ENCODE assay signal across 8 cellular contexts in the genomic region with DNA sequence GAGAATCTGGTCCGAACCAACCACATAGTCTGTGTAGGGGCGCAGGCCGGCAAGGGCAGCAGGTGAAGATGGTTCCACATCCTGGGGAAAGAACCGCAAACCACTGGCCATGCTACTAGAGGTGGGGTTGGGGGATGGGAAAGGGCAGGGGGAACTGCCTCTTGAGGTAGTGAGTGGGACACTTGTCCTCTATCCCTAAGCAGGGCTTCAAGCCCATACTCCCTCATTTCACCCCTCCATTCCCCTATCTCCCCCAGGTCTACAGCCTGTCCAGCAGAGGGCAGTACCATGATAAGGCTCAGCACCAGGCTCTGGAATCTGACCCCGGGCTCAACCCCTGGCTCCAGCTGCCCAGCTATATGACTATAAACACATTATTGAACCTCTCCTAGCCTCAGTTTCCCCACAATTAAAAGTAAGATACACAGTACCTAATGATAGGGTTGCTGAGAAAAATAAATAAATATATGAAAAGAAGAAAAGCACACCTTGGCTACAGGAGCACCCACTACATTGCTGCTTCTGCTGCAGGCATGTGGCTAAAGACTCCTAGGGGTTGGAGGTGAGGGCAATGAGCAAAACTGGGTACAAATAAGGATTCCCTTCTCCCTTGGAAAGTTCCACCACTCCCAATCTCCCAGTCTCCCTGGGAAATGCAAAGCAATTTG. TPM values are rescaled to one million over a fixed set of nuclear protein-coding genes. Genes with fewer than 3 reads are reported as not detected.
DNase-seq lines count a peak whose midpoint lies in the region; ATAC-seq lines count a peak whose summit lies in the region.

No MANE protein-coding gene starts in this region.

- ATAC-seq in GM21619 (IDR thresholded peaks at IDR 0.05; ENCODE audit: unreplicated experiment), result peak; percentile 72
- ATAC-seq in activated CD8-positive, alpha-beta memory T cell treated with anti-CD3 and anti-CD28 coated beads, Interleukin-2, amount 10 ng/mL, durations not matched to agents 7 days and 5 days, result peak; percentile 80
- ATAC-seq in sciatic nerve, result peak; percentile 22
- no peak for ATAC-seq in HG03097 (IDR thresholded peaks at IDR 0.05; ENCODE audit: low FRiP score, unreplicated experiment)

- H3K27ac Mint-ChIP-seq in activated CD8-positive, alpha-beta memory T cell treated with anti-CD3 and anti-CD28 coated beads, Interleukin-2, amount 10 ng/mL, durations not matched to agents 7 days and 5 days, result no peak overlapping the region

- in situ Hi-C loops in G401 (cut with HindIII; ENCODE audit: low sequenced_read_pairs), result loop anchor here (25.0 kb wide), 1 partner anchor 186 kb away; a partner anchor contains a TSS

- CTCF ChIA-PET in activated CD8-positive, alpha-beta memory T cell treated with anti-CD3 and anti-CD28 coated beads, Interleukin-2, amount 10 ng/mL, durations not matched to agents 7 days and 5 days (lab: Charles Lee), result interaction anchor here (1.0 to 2.7 kb wide), 10 partner anchors 10 to 191 kb away, joined by 3 to 12 read pairs (median 4); no protein-coding TSS in a partner anchor

- intact Hi-C loops in sciatic nerve (cut with DNase I), result no loop called here

- no peaks in the 10 kb centered on the region for H3K9me3 Mint-ChIP-seq in activated CD8-positive, alpha-beta memory T cell treated with anti-CD3 and anti-CD28 coated beads, Interleukin-2, amount 10 ng/mL, durations not matched to agents 7 days and 5 days (ENCODE audit: low read depth)

- H3K4me1 Mint-ChIP-seq in activated CD8-positive, alpha-beta memory T cell treated with anti-CD3 and anti-CD28 coated beads, Interleukin-2, amount 10 ng/mL, durations not matched to agents 7 days and 5 days, result peaks cover 16% of the 10 kb centered on the region

- no peaks in the 10 kb centered on the region for H3K36me3 Mint-ChIP-seq in activated CD8-positive, alpha-beta memory T cell treated with anti-CD3 and anti-CD28 coated beads, Interleukin-2, amount 10 ng/mL, durations not matched to agents 7 days and 5 days

- no peaks in the 10 kb centered on the region for H3K27me3 Mint-ChIP-seq in activated CD8-positive, alpha-beta memory T cell treated with anti-CD3 and anti-CD28 coated beads, Interleukin-2, amount 10 ng/mL, durations not matched to agents 7 days and 5 days

- DNase-seq in G401 (ENCODE audit: low spot score) (peak; percentile 28), NAMALWA (ENCODE audit: low spot score) (peak; percentile 76), fibroblast of peridontal ligament (ENCODE audit: extremely low read depth) (peak; percentile 33), sciatic nerve (ENCODE audit: low spot score) (no peak), OCI-M2 (lab: John Stamatoyannopoulos, UW; ENCODE audit: unreplicated experiment) (no peak)
- peak; percentile 61 for DNase-seq in activated CD8-positive, alpha-beta memory T cell treated with anti-CD3 and anti-CD28 coated beads, Interleukin-2, amount 10 ng/mL, durations not matched to agents 7 days and 5 days

- H3K4me3 Mint-ChIP-seq in activated CD8-positive, alpha-beta memory T cell treated with anti-CD3 and anti-CD28 coated beads, Interleukin-2, amount 10 ng/mL, durations not matched to agents 7 days and 5 days, result no peak overlapping the region

RNA-seq across cellular contexts. Expression of a gene that starts 6.3 kb away (rescaled TPM):
- total RNA-seq in G401 (2014; rRNA removed; shearing (Covaris generic)), result 28.2 and 37.3 TPM in 2 replicates
- total RNA-seq in activated CD8-positive, alpha-beta memory T cell treated with anti-CD3 and anti-CD28 coated beads, Interleukin-2, amount 10 ng/mL, durations not matched to agents 7 days and 5 days, result 10 to 100 TPM; 28.8 to 32.0 TPM
- total RNA-seq in sciatic nerve, result 55.8 TPM

RNA-seq across cellular contexts. Expression of a gene that starts 6.3 kb away (rescaled TPM):
- 1.2 and 4.8 TPM in 2 replicates for total RNA-seq in G401 (2014; rRNA removed; shearing (Covaris generic))
- 1 to 10 TPM; 1.9 to 8.3 TPM for total RNA-seq in activated CD8-positive, alpha-beta memory T cell treated with anti-CD3 and anti-CD28 coated beads, Interleukin-2, amount 10 ng/mL, durations not matched to agents 7 days and 5 days
- 13.4 TPM for total RNA-seq in sciatic nerve

RNA-seq across cellular contexts. Expression of a gene that starts 49.3 kb away (rescaled TPM):
- total RNA-seq in G401 (2014; rRNA removed; shearing (Covaris generic)), result 21.2 and 27.1 TPM in 2 replicates
- total RNA-seq in activated CD8-positive, alpha-beta memory T cell treated with anti-CD3 and anti-CD28 coated beads, Interleukin-2, amount 10 ng/mL, durations not matched to agents 7 days and 5 days, result 10 to 100 TPM; 25.7 to 34.5 TPM
- total RNA-seq in sciatic nerve, result 49.1 TPM

RNA-seq across cellular contexts. Expression of a gene that starts 49.4 kb away (rescaled TPM):
- not detected in 2 replicates for total RNA-seq in G401 (2014; rRNA removed; shearing (Covaris generic))
- under 1 TPM; 0.03 to 0.05 TPM for total RNA-seq in activated CD8-positive, alpha-beta memory T cell treated with anti-CD3 and anti-CD28 coated beads, Interleukin-2, amount 10 ng/mL, durations not matched to agents 7 days and 5 days
- 0.71 TPM for total RNA-seq in sciatic nerve

RNA-seq across cellular contexts. Expression of a gene that starts 52.2 kb away (rescaled TPM):
- total RNA-seq in G401 (2014; rRNA removed; shearing (Covaris generic)), result 21.5 and 29.1 TPM in 2 replicates
- total RNA-seq in activated CD8-positive, alpha-beta memory T cell treated with anti-CD3 and anti-CD28 coated beads, Interleukin-2, amount 10 ng/mL, durations not matched to agents 7 days and 5 days, result 10 to 100 TPM; 15.6 to 20.2 TPM
- total RNA-seq in sciatic nerve, result 51.7 TPM

Comparison
In these comparisons a context has a peak if more than half of its experiments do, and no peak if none do; other contexts are left out.
1. DNase-seq: peak in G401 (single experiment), NAMALWA (single experiment), activated CD8-positive, alpha-beta memory T cell treated with anti-CD3 and anti-CD28 coated beads, Interleukin-2, amount 10 ng/mL, durations not matched to agents 7 days and 5 days (single experiment) and fibroblast of peridontal ligament (single experiment); none in sciatic nerve (single experiment) and OCI-M2 (single experiment).